ENCODE assay signal across 22 cellular contexts in genomic region chr5:79831381-79831780, GRCh38.
DNase-seq lines count a peak whose midpoint lies in the region; ATAC-seq and TF ChIP-seq lines count a peak whose summit lies in the region.
"Had no signal": no experiment of that assay in that cellular context is flagged by ENCODE, and none has a peak within 500 bp of the region (broad histone marks: within the 10 kb centered on the region; RNA-seq: fewer than 3 reads in every experiment).

No MANE protein-coding gene starts in this region.

- H3K9ac ChIP-seq in BLaER1: no peak overlapping the region

- H3K27ac Mint-ChIP-seq in GM23338: no peak overlapping the region
- no peak overlapping the region for H3K27ac Mint-ChIP-seq in glutamatergic neuron (ENCODE audit: unreplicated experiment)
- H3K27ac Mint-ChIP-seq: CD8-positive, alpha-beta T cell; HFFc6 had no signal

- H3K4me1 Mint-ChIP-seq in GM23338 (no peaks in the 10 kb centered on the region), glutamatergic neuron (ENCODE audit: low read depth, unreplicated experiment) (no peaks in the 10 kb centered on the region)

- no peaks in the 10 kb centered on the region for H3K79me2 ChIP-seq in GM23338 (replicated peaks; ENCODE audit: insufficient read depth)

- H3K9me3 ChIP-seq in BLaER1: no peaks in the 10 kb centered on the region
- H3K9me3 ChIP-seq in psoas muscle: no peaks in the 10 kb centered on the region
- H3K9me3 ChIP-seq: Peyer's patch, SJCRH30 had no signal

- H3K36me3 ChIP-seq in BLaER1: no peaks in the 10 kb centered on the region
- no peaks in the 10 kb centered on the region for H3K36me3 ChIP-seq in GM23338 (ENCODE audit: insufficient read depth)
- H3K36me3 ChIP-seq in psoas muscle (ENCODE audit: insufficient read depth in 1 of 2, low read depth in 1 of 2): no peaks in the 10 kb centered on the region
- H3K36me3 ChIP-seq: Peyer's patch, SJCRH30 had no signal

- H2AFZ ChIP-seq in GM23338: peak overlapping the region; percentile 6

- no peaks in the 10 kb centered on the region for H3K36me3 Mint-ChIP-seq in GM23338 (ENCODE audit: low read depth)
- H3K36me3 Mint-ChIP-seq in glutamatergic neuron (ENCODE audit: unreplicated experiment): no peaks in the 10 kb centered on the region
- H3K36me3 Mint-ChIP-seq: CD8-positive, alpha-beta T cell had no signal

- DNase-seq in GM23338 (ENCODE audit: low spot score): no peak
- DNase-seq in coronary artery (ENCODE audit: low spot score): peak; percentile 12
- no peak for DNase-seq in psoas muscle
- DNase-seq in NCI-H82 treated with DMSO at 0.1 percent for 48 hours (lab: John Stamatoyannopoulos, UW; ENCODE audit: unreplicated experiment): no peak
- DNase-seq in glutamatergic neuron: no peak
- DNase-seq: CD8-positive, alpha-beta T cell; DND-41; H7; HFFc6; KBM-7; MV-4-11; NCI-H1105 treated with DMSO at 0.1 percent for 48 hours; NCI-H2029 treated with DMSO at 0.1 percent for 48 hours; NCI-H226; NCI-H510A treated with DMSO at 0.1 percent for 48 hours; NCI-H82; Peyer's patch; SJCRH30 had no signal

- ATAC-seq in GM23338: no peak
- peak in 2 of 4 donors; percentile 16 to 30 for ATAC-seq in psoas muscle
- ATAC-seq in HG03460 (IDR thresholded peaks at IDR 0.05; ENCODE audit: unreplicated experiment): no peak
- ATAC-seq: CD8-positive, alpha-beta T cell; HepG2 had no signal

- no peaks in the 10 kb centered on the region; the same call in 1 of the 2 replicates for H3K9me2 ChIP-seq in GM23338 (ENCODE audit: insufficient read depth)

- no peaks in the 10 kb centered on the region for H3K9me3 Mint-ChIP-seq in GM23338
- H3K9me3 Mint-ChIP-seq in glutamatergic neuron (ENCODE audit: unreplicated experiment): no peaks in the 10 kb centered on the region
- H3K9me3 Mint-ChIP-seq: CD8-positive, alpha-beta T cell; HFFc6 had no signal

- no peak overlapping the region for H3K27ac ChIP-seq in BLaER1
- H3K27ac ChIP-seq in GM23338 (ENCODE audit: low read depth): no peak overlapping the region
- no peak overlapping the region for H3K27ac ChIP-seq in coronary artery
- H3K27ac ChIP-seq in psoas muscle: peak overlapping the region; percentile 75
- H3K27ac ChIP-seq: HL-60, Peyer's patch, SJCRH30 had no signal

- no peaks in the 10 kb centered on the region for H3F3A ChIP-seq in GM23338 (replicated peaks; ENCODE audit: low read depth)

- H3K4me2 ChIP-seq in BLaER1 (0 out of 2 replicates have a peak overlapping the region, but pooled peaks have one; percentile 10), GM23338 (no peak overlapping the region)

- H3K4me1 ChIP-seq in BLaER1: 0 out of 2 replicates have a peak, but pooled peaks cover 8% of the 10 kb centered on the region
- no peaks in the 10 kb centered on the region for H3K4me1 ChIP-seq in GM23338 (ENCODE audit: insufficient read depth)
- peaks cover 33% of the 10 kb centered on the region for H3K4me1 ChIP-seq in psoas muscle
- H3K4me1 ChIP-seq: Peyer's patch, SJCRH30 had no signal

- H3K4me3 Mint-ChIP-seq in GM23338: no peak overlapping the region
- no peak overlapping the region for H3K4me3 Mint-ChIP-seq in glutamatergic neuron (ENCODE audit: unreplicated experiment)
- H3K4me3 Mint-ChIP-seq: CD8-positive, alpha-beta T cell; HFFc6 had no signal

- H3K27me3 Mint-ChIP-seq in GM23338 (ENCODE audit: insufficient read depth, low read depth, poor library complexity) (peaks cover 3% of the 10 kb centered on the region), glutamatergic neuron (ENCODE audit: unreplicated experiment) (no peaks in the 10 kb centered on the region)

- TF ChIP-seq CTCF in GM23338 (conservative IDR thresholded peaks at IDR 0.05; ENCODE audit: low read depth in 2 of 2) (no peak), coronary artery (IDR thresholded peaks at IDR 0.05) (no peak), psoas muscle (IDR thresholded peaks at IDR 0.05) (no peak), glutamatergic neuron (IDR thresholded peaks at IDR 0.05; ENCODE audit: partially characterized antibody, unreplicated experiment) (no peak)

- no peak overlapping the region for H3K4me3 ChIP-seq in BLaER1
- H3K4me3 ChIP-seq in GM23338: no peak overlapping the region
- H3K4me3 ChIP-seq in coronary artery: no peak overlapping the region
- no peak overlapping the region for H3K4me3 ChIP-seq in psoas muscle
- H3K4me3 ChIP-seq: Peyer's patch, SJCRH30 had no signal

- no peaks in the 10 kb centered on the region for H4K20me1 ChIP-seq in BLaER1
- no peaks in the 10 kb centered on the region for H4K20me1 ChIP-seq in GM23338 (replicated peaks; ENCODE audit: insufficient read depth)

- H3K27me3 ChIP-seq in BLaER1 (no peaks in the 10 kb centered on the region), GM23338 (ENCODE audit: insufficient read depth) (no peaks in the 10 kb centered on the region), psoas muscle (ENCODE audit: insufficient read depth in 3 of 3, low read length in 2 of 3) (no peaks in the 10 kb centered on the region)
- H3K27me3 ChIP-seq: Peyer's patch, SJCRH30 had no signal

- 73 to 89% (median 80%) methylated on average over 6 of the region's 6 CpGs for WGBS in psoas muscle, 3 donors

- intact Hi-C loops in psoas muscle (cut with DNase I): no loop called here

TF ChIP-seq in GM23338, 12 proteins besides CTCF, POLR2A, EP300 and RAD21:
- TF ChIP-seq STAT1 (IDR thresholded peaks at IDR 0.05; ENCODE audit: unreplicated experiment) (no peak), CREB1 (CRISPR knock-in tag; IDR thresholded peaks at IDR 0.05; ENCODE audit: low read depth) (no peak), ETS1 (IDR thresholded peaks at IDR 0.05) (no peak)
